In the genomic region with DNA sequence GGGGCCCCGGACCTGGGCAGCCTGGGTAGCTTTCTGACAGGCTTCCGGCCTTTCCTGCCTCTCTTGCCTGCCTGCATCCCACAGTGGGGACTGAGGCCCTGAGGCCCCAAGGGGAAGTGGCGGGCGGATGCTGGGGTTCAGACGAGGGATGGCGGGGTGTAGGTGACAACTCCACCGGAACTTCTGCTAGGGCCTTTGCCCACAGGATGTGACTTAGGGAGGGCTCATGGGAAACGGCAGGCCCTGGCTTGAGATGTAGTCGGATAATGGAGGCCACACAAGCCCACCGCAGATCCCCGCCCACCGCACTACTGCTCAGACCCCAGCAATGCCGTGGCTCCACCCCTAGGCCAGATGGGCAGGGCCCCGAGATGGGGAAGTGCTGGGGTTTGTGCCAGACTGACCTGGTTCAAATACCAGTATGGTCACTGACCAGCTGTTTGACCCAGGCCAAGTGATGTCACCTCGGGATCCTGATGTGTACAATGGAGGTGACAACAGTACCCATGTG, we compare ENCODE assay signal across 8 cellular contexts.
DNase-seq lines count a peak whose midpoint lies in the region; ATAC-seq and FAIRE-seq lines count a peak whose summit lies in the region.

No MANE protein-coding gene starts in this region.

- DNase-seq in GM18507 (ENCODE audit: extremely low spot score, insufficient read length, low read depth) (no peak), D341Med (ENCODE audit: low spot score) (no peak)
- peak; percentile 43 for DNase-seq in activated CD4-positive, alpha-beta T cell treated with anti-CD3 and anti-CD28 coated beads for 1 hour
- DNase-seq in effector CD4-positive, alpha-beta T cell: peak; percentile 56
- peak; percentile 51 for DNase-seq in stimulated activated CD4-positive, alpha-beta T cell treated with anti-CD3 and anti-CD28 coated beads, Interleukin-12 subunit alpha, Interleukin-12 subunit beta, amount 100 ng/mL, for 4 hours

- ATAC-seq in GM18520 (IDR thresholded peaks at IDR 0.05; ENCODE audit: unreplicated experiment): no peak
- no peak for ATAC-seq in GM21381 (IDR thresholded peaks at IDR 0.05; ENCODE audit: unreplicated experiment)
- ATAC-seq in HG02798 (IDR thresholded peaks at IDR 0.05; ENCODE audit: poor library complexity, unreplicated experiment): no peak

- peak; percentile 85 for FAIRE-seq in GM18507 (lab: Jason Lieb, UNC)

Comparison
In these comparisons a context has a peak if more than half of its experiments do, and no peak if none do; other contexts are left out.
1. DNase-seq: peak in activated CD4-positive, alpha-beta T cell treated with anti-CD3 and anti-CD28 coated beads for 1 hour (single experiment), effector CD4-positive, alpha-beta T cell (single experiment) and stimulated activated CD4-positive, alpha-beta T cell treated with anti-CD3 and anti-CD28 coated beads, Interleukin-12 subunit alpha, Interleukin-12 subunit beta, amount 100 ng/mL, for 4 hours (single experiment); none in GM18507 (single experiment) and D341Med (single experiment).